In genomic region chr1:43970502-43970901, GRCh38 we compare ENCODE assay signal across 8 cellular contexts. TPM values are rescaled to one million over a fixed set of nuclear protein-coding genes. Genes with fewer than 3 reads are reported as not detected.
DNase-seq lines count a peak whose midpoint lies in the region; ATAC-seq and TF ChIP-seq lines count a peak whose summit lies in the region.

No MANE protein-coding gene starts in this region.

- H3K36me3 Mint-ChIP-seq in T-helper 17 cell (ENCODE audit: low read depth) (peaks cover 5% of the 10 kb centered on the region), glutamatergic neuron (ENCODE audit: unreplicated experiment) (no peaks in the 10 kb centered on the region)

- peaks cover 11% of the 10 kb centered on the region for H3K36me3 ChIP-seq in H7 (replicated peaks; ENCODE audit: control insufficient read depth, insufficient read depth, low read length)
- peaks cover 29 to 45% (median 34%) of the 10 kb centered on the region in 3 donors for H3K36me3 ChIP-seq in skeletal muscle tissue (ENCODE audit: control insufficient read depth in 3 of 3, insufficient read depth in 3 of 3, low read length in 3 of 3)

- no peak for TF ChIP-seq CTCF in glutamatergic neuron (IDR thresholded peaks at IDR 0.05; ENCODE audit: partially characterized antibody, unreplicated experiment)

- TF ChIP-seq POLR2A in GM18505 (IDR thresholded peaks at IDR 0.05; ENCODE audit: borderline replicate concordance, extremely low read depth, insufficient read depth, insufficient read length): no peak

- H3K27ac Mint-ChIP-seq in T-helper 17 cell (no peak overlapping the region), glutamatergic neuron (ENCODE audit: unreplicated experiment) (peak overlapping the region; percentile 31)

- H3K9me3 ChIP-seq in T-helper 17 cell (ENCODE audit: control insufficient read depth, low read length, poor library complexity, severe bottlenecking) (no peaks in the 10 kb centered on the region), skeletal muscle tissue (ENCODE audit: control insufficient read depth in 3 of 3, low read length in 3 of 3) (no peaks in the 10 kb centered on the region)

- peaks cover 11% of the 10 kb centered on the region for H3K9me3 Mint-ChIP-seq in glutamatergic neuron (ENCODE audit: unreplicated experiment)

- DNase-seq in H7 (no peak), T-helper 17 cell (no peak), glutamatergic neuron (no peak), dedifferentiated amniotic fluid mesenchymal stem cell (ENCODE audit: extremely low spot score) (no peak), AG08396 (ENCODE audit: low spot score) (no peak), D341Med (ENCODE audit: low spot score) (no peak)

- peaks cover 30% of the 10 kb centered on the region for H3K4me1 Mint-ChIP-seq in T-helper 17 cell
- peaks cover 6% of the 10 kb centered on the region for H3K4me1 Mint-ChIP-seq in glutamatergic neuron (ENCODE audit: low read depth, unreplicated experiment)

- H3K27ac ChIP-seq in skeletal muscle tissue (ENCODE audit: low read depth, low read length): peak overlapping the region; percentile 54

- H3K27me3 ChIP-seq in H7 (ENCODE audit: control insufficient read depth, insufficient read depth, low read length): no peaks in the 10 kb centered on the region
- H3K27me3 ChIP-seq in skeletal muscle tissue (ENCODE audit: control insufficient read depth in 3 of 3, insufficient read depth in 3 of 3, low read length in 3 of 3): no peaks in the 10 kb centered on the region

- H3K4me3 ChIP-seq in H7 (ENCODE audit: insufficient read depth, low read depth, low read length) (peak overlapping the region; percentile 96), skeletal muscle tissue (ENCODE audit: low read length in 3 of 3) (peak overlapping the region; percentile 95 to 98 (median 97))

- peak overlapping the region; percentile 81 to 91 (median 86) for H3K9ac ChIP-seq in skeletal muscle tissue (ENCODE audit: low read depth in 1 of 3, low read length in 3 of 3)

- ATAC-seq in T-helper 17 cell (no peak), GM18505 (IDR thresholded peaks at IDR 0.05; ENCODE audit: unreplicated experiment) (no peak)

- H3K27me3 Mint-ChIP-seq in T-helper 17 cell: no peaks in the 10 kb centered on the region
- H3K27me3 Mint-ChIP-seq in glutamatergic neuron (ENCODE audit: unreplicated experiment): peaks cover 12% of the 10 kb centered on the region

- H3K4me3 Mint-ChIP-seq in T-helper 17 cell (peak overlapping the region; percentile 93), glutamatergic neuron (ENCODE audit: unreplicated experiment) (peak overlapping the region; percentile 97)

- H3K4me1 ChIP-seq in skeletal muscle tissue (ENCODE audit: control insufficient read depth in 3 of 3, insufficient read depth in 3 of 3, low read length in 3 of 3): peaks cover 42 to 51% (median 50%) of the 10 kb centered on the region in 3 donors

RNA-seq across cellular contexts. Expression of gene DPH2, which starts 0.7 kb away (rescaled TPM):
- total RNA-seq in H7 (2014; rRNA removed; shearing (Covaris generic)): 75.4 and 83.4 TPM in 2 replicates
- total RNA-seq in T-helper 17 cell (10 to 100 TPM; 17.7 to 24.4 TPM), glutamatergic neuron (ENCODE audit: unreplicated experiment) (25.3 TPM), skeletal muscle tissue (9.9 TPM)

RNA-seq across cellular contexts. Expression of gene ATP6V0B, which starts 4.3 kb away (rescaled TPM):
- total RNA-seq in H7 (2014; rRNA removed; shearing (Covaris generic)): 196 and 237 TPM in 2 replicates
- total RNA-seq in T-helper 17 cell (10 to 100 TPM; 72.1 to 80.5 TPM), glutamatergic neuron (ENCODE audit: unreplicated experiment) (208 TPM), skeletal muscle tissue (73.1 TPM)

RNA-seq across cellular contexts. Expression of gene B4GALT2, which starts 8.5 kb away (rescaled TPM):
- 207 and 217 TPM in 2 replicates for total RNA-seq in H7 (2014; rRNA removed; shearing (Covaris generic))
- total RNA-seq in T-helper 17 cell (1 to 10 TPM; 2.8 to 3.4 TPM), glutamatergic neuron (ENCODE audit: unreplicated experiment) (45.7 TPM), skeletal muscle tissue (29.7 TPM)

RNA-seq across cellular contexts. Expression of gene CCDC24, which starts 20.9 kb away (rescaled TPM):
- total RNA-seq in H7 (2014; rRNA removed; shearing (Covaris generic)): 10.5 and 19.8 TPM in 2 replicates
- total RNA-seq in T-helper 17 cell (1 to 10 TPM; 1.4 to 1.5 TPM), glutamatergic neuron (ENCODE audit: unreplicated experiment) (6.3 TPM), skeletal muscle tissue (under 0.01 TPM)

RNA-seq across cellular contexts. Expression of gene IPO13, which starts 23.8 kb away (rescaled TPM):
- 29.2 and 34.2 TPM in 2 replicates for total RNA-seq in H7 (2014; rRNA removed; shearing (Covaris generic))
- total RNA-seq in T-helper 17 cell (10 to 100 TPM; 10.6 to 12.5 TPM), glutamatergic neuron (ENCODE audit: unreplicated experiment) (53.2 TPM), skeletal muscle tissue (11.0 TPM)
